19 cellular contexts compared by ENCODE assay signal in genomic region chr17:80191192-80191591, GRCh38. TPM values are rescaled to one million over a fixed set of nuclear protein-coding genes. Genes with fewer than 3 reads are reported as not detected.
A peak's percentile ranks its signal among the peaks of the same experiment; 100 is the strongest.
DNase-seq lines count a peak whose midpoint lies in the region; ATAC-seq, FAIRE-seq and TF ChIP-seq lines count a peak whose summit lies in the region.
"Had no signal": no experiment of that assay in that cellular context is flagged by ENCODE, and none has a peak within 500 bp of the region (broad histone marks: within the 10 kb centered on the region; RNA-seq: fewer than 3 reads in every experiment).

No MANE protein-coding gene starts in this region.

- TF ChIP-seq CTCF in HepG2 (CRISPR knock-in tag; IDR thresholded peaks at IDR 0.05) = peak; percentile 24; the same call in 1 of the 2 replicates
- no peak for TF ChIP-seq CTCF in right lobe of liver (IDR thresholded peaks at IDR 0.05)
- TF ChIP-seq CTCF in WTC11 (IDR thresholded peaks at IDR 0.05) = no peak
- TF ChIP-seq CTCF in transverse colon (IDR thresholded peaks at IDR 0.05) = no peak
- TF ChIP-seq CTCF in esophagus muscularis mucosa (IDR thresholded peaks at IDR 0.05) = no peak

- ATAC-seq in HepG2 (no peak), right lobe of liver (no peak), WTC11 (peak; percentile 80), GM21447 (IDR thresholded peaks at IDR 0.05; ENCODE audit: unreplicated experiment) (no peak)
- ATAC-seq: GM12878 had no signal

- no peaks in the 10 kb centered on the region for H3K36me3 Mint-ChIP-seq in WTC11
- no peaks in the 10 kb centered on the region for H3K36me3 Mint-ChIP-seq in activated T-helper 2 cell treated with anti-CD3 and anti-CD28 coated beads, Interferon-gamma antibody, Interleukin-2, Interleukin-4, amounts not matched to agents 10 μg/mL and 5 μg/mL and 100 μg/mL, durations not matched to agents 14 hours and 24 hours and 36 hours (ENCODE audit: low read depth)

- no peak overlapping the region for H3K4me3 Mint-ChIP-seq in WTC11
- no peak overlapping the region for H3K4me3 Mint-ChIP-seq in activated T-helper 2 cell treated with anti-CD3 and anti-CD28 coated beads, Interferon-gamma antibody, Interleukin-2, Interleukin-4, amounts not matched to agents 10 μg/mL and 5 μg/mL and 100 μg/mL, durations not matched to agents 14 hours and 24 hours and 36 hours (ENCODE audit: low read depth)

- TF ChIP-seq EP300 in HepG2 (IDR thresholded peaks at IDR 0.05; ENCODE audit: low read depth in 2 of 2, low read length in 2 of 2) (no peak), HepG2 (CRISPR knock-in tag; IDR thresholded peaks at IDR 0.05; ENCODE audit: borderline replicate concordance) (no peak), transverse colon (IDR thresholded peaks at IDR 0.05; ENCODE audit: low read depth) (no peak), esophagus muscularis mucosa (IDR thresholded peaks at IDR 0.05) (no peak)

- BruUV-seq in HepG2 (replicated peaks; lab: Mats Ljungman, UMichigan) = no TSS peak

- H3K36me3 ChIP-seq in HepG2 (replicated peaks in 1 of 2; ENCODE audit: control insufficient read depth in 1 of 2, insufficient read depth in 2 of 2, low read length in 2 of 2) = no peaks in the 10 kb centered on the region
- H3K36me3 ChIP-seq in right lobe of liver = no peaks in the 10 kb centered on the region
- no peaks in the 10 kb centered on the region for H3K36me3 ChIP-seq in transverse colon
- H3K36me3 ChIP-seq in esophagus muscularis mucosa = no peaks in the 10 kb centered on the region
- H3K36me3 ChIP-seq: Peyer's patch had no signal

- WGBS in HepG2 (ENCODE audit: low lambda C conversion rate) = 64% methylated on average over 20 of the region's 20 CpGs
- WGBS in right lobe of liver (ENCODE audit: insufficient coverage, low coverage, low lambda C conversion rate, missing lambda C conversion rate) = 100% methylated on average over 2 of the region's 20 CpGs
- WGBS in transverse colon (ENCODE audit: low coverage in 1 of 2), 2 donors = 87% methylated on average over 20 of the region's 20 CpGs; no CpG with 5 or more reads in 1 of the 2 donors
- WGBS in esophagus muscularis mucosa = 84% methylated on average over 10 of the region's 20 CpGs

- peaks cover 43% of the 10 kb centered on the region for H3K4me1 ChIP-seq in HepG2 (ENCODE audit: insufficient read depth, low read length)
- H3K4me1 ChIP-seq in right lobe of liver = no peaks in the 10 kb centered on the region
- H3K4me1 ChIP-seq in transverse colon = peaks cover 0 to 9% (median 8%) of the 10 kb centered on the region in 4 donors
- H3K4me1 ChIP-seq in esophagus muscularis mucosa = peaks cover 7 to 29% (median 22%) of the 10 kb centered on the region in 4 donors
- H3K4me1 ChIP-seq: Peyer's patch had no signal

- no peak overlapping the region for H2AFZ ChIP-seq in HepG2 (ENCODE audit: low read length)

- H3K9me3 ChIP-seq in HepG2 (ENCODE audit: low read length) (no peaks in the 10 kb centered on the region), right lobe of liver (no peaks in the 10 kb centered on the region), transverse colon (no peaks in the 10 kb centered on the region), esophagus muscularis mucosa (no peaks in the 10 kb centered on the region)
- H3K9me3 ChIP-seq: Peyer's patch had no signal

- FAIRE-seq in HepG2 (lab: Jason Lieb, UNC) = no peak
- FAIRE-seq: A204.1, GM12878, GM18507 had no signal

- in situ Hi-C loops in HepG2 (cut with HindIII; ENCODE audit: extremely low pct_ligation_motif_present, low pct_unique_long_range_greater_than_20kb) = no loop called here
- in situ Hi-C loops in transverse colon (cut with MboI; ENCODE audit: low pct_ligation_motif_present in 1 of 4, low pct_unique_long_range_greater_than_20kb in 1 of 4, low sequenced_read_pairs in 3 of 4) = no loop called here

- H3K4me3 ChIP-seq in HepG2 (replicated peaks in 1 of 3; ENCODE audit: insufficient read depth in 1 of 3, low read depth in 2 of 3, low read length in 3 of 3) (no peak overlapping the region), right lobe of liver (no peak overlapping the region), transverse colon (no peak overlapping the region), esophagus muscularis mucosa (no peak overlapping the region)
- H3K4me3 ChIP-seq: GM12878, Peyer's patch had no signal

- H3K4me1 Mint-ChIP-seq in WTC11 = no peaks in the 10 kb centered on the region
- no peaks in the 10 kb centered on the region for H3K4me1 Mint-ChIP-seq in activated T-helper 2 cell treated with anti-CD3 and anti-CD28 coated beads, Interferon-gamma antibody, Interleukin-2, Interleukin-4, amounts not matched to agents 10 μg/mL and 5 μg/mL and 100 μg/mL, durations not matched to agents 14 hours and 24 hours and 36 hours (ENCODE audit: low read depth)

- POLR2A ChIA-PET in HepG2 (lab: Yijun Ruan, JAX) (interaction anchor here (1.4 to 2.6 kb wide), 2 partner anchors 15 to 45 kb away, joined by 3 to 5 read pairs; no protein-coding TSS in a partner anchor), WTC11 (lab: Charles Lee) (no interaction called here)

- no peak overlapping the region for H3K27ac ChIP-seq in HepG2 (ENCODE audit: extremely low read length, insufficient read depth, low read length)
- no peak overlapping the region for H3K27ac ChIP-seq in right lobe of liver
- no peak overlapping the region for H3K27ac ChIP-seq in transverse colon
- H3K27ac ChIP-seq in esophagus muscularis mucosa (replicated peaks in 1 of 4) = no peak overlapping the region
- H3K27ac ChIP-seq: HL-60, Peyer's patch had no signal

- no peak overlapping the region for H3K4me2 ChIP-seq in HepG2 (ENCODE audit: low read depth, low read length)

- no peak for DNase-seq in HepG2 (ENCODE audit: low spot score)
- DNase-seq in right lobe of liver = no peak
- peak; percentile 68 for DNase-seq in WTC11 (ENCODE audit: low spot score)
- DNase-seq in iPS-NIHi11 (ENCODE audit: low spot score) = peak; percentile 61
- DNase-seq in activated T-helper 2 cell treated with anti-CD3 and anti-CD28 coated beads, Interferon-gamma antibody, Interleukin-2, Interleukin-4, amounts not matched to agents 10 μg/mL and 5 μg/mL and 100 μg/mL, durations not matched to agents 14 hours and 24 hours and 36 hours (ENCODE audit: low spot score) = no peak
- DNase-seq in transverse colon = no peak
- DNase-seq in esophagus muscularis mucosa (ENCODE audit: extremely low spot score) = no peak
- DNase-seq: DMS53, KBM-7, NCI-H1048, NCI-H146, NCI-H2107, NCI-H69, Peyer's patch had no signal

- H3K27me3 Mint-ChIP-seq in WTC11 (ENCODE audit: low read depth) = no peaks in the 10 kb centered on the region; the same call in 1 of the 2 replicates
- peaks cover 3% of the 10 kb centered on the region for H3K27me3 Mint-ChIP-seq in activated T-helper 2 cell treated with anti-CD3 and anti-CD28 coated beads, Interferon-gamma antibody, Interleukin-2, Interleukin-4, amounts not matched to agents 10 μg/mL and 5 μg/mL and 100 μg/mL, durations not matched to agents 14 hours and 24 hours and 36 hours (ENCODE audit: low read depth)

- no peak for TF ChIP-seq POLR2A in HepG2 (IDR thresholded peaks at IDR 0.05; ENCODE audit: insufficient read depth in 1 of 2, low read depth in 2 of 2, low read length in 2 of 2)
- TF ChIP-seq POLR2A in right lobe of liver (IDR thresholded peaks at IDR 0.05) = no peak
- TF ChIP-seq POLR2A in transverse colon (IDR thresholded peaks at IDR 0.05) = no peak
- TF ChIP-seq POLR2A in esophagus muscularis mucosa (IDR thresholded peaks at IDR 0.05; ENCODE audit: low read depth) = no peak

- H3K79me2 ChIP-seq in HepG2 (ENCODE audit: insufficient read depth, low read length) = no peaks in the 10 kb centered on the region

- TF ChIP-seq RAD21 in HepG2 (CRISPR knock-in tag; IDR thresholded peaks at IDR 0.05) = no peak

- peak overlapping the region; percentile 87; the same call in 1 of the 2 replicates for H3K27ac Mint-ChIP-seq in WTC11
- no peak overlapping the region for H3K27ac Mint-ChIP-seq in activated T-helper 2 cell treated with anti-CD3 and anti-CD28 coated beads, Interferon-gamma antibody, Interleukin-2, Interleukin-4, amounts not matched to agents 10 μg/mL and 5 μg/mL and 100 μg/mL, durations not matched to agents 14 hours and 24 hours and 36 hours

- CTCF ChIA-PET in HepG2 (lab: Yijun Ruan, JAX; ENCODE audit: low intra/inter-chr PET ratio, low total read pairs) (no interaction called here), WTC11 (lab: Charles Lee) (interaction anchor here (0.6 to 2.8 kb wide), 18 partner anchors 25 to 264 kb away, joined by 3 to 17 read pairs (median 4); partner anchors contain the start of gene GAA)

- intact Hi-C loops in HepG2 (cut with micrococcal nuclease; ENCODE audit: unreplicated experiment) (no loop called here), right lobe of liver (cut with DNase I) (no loop called here), transverse colon (cut with DNase I; ENCODE audit: low total_unique reads) (no loop called here), esophagus muscularis mucosa (cut with DNase I) (no loop called here)
- intact Hi-C loops in activated T-helper 2 cell treated with anti-CD3 and anti-CD28 coated beads, Interferon-gamma antibody, Interleukin-2, Interleukin-4, amounts not matched to agents 10 μg/mL and 5 μg/mL and 100 μg/mL, durations not matched to agents 14 hours and 24 hours and 36 hours (cut with micrococcal nuclease) = no loop called here

- no peak overlapping the region for H3K9ac ChIP-seq in HepG2 (ENCODE audit: insufficient read depth, low read depth, low read length)

- no peaks in the 10 kb centered on the region; the same call in 1 of the 2 replicates for H4K20me1 ChIP-seq in HepG2 (ENCODE audit: insufficient read depth, low read length)

- no peaks in the 10 kb centered on the region for H3K9me3 Mint-ChIP-seq in WTC11
- H3K9me3 Mint-ChIP-seq in activated T-helper 2 cell treated with anti-CD3 and anti-CD28 coated beads, Interferon-gamma antibody, Interleukin-2, Interleukin-4, amounts not matched to agents 10 μg/mL and 5 μg/mL and 100 μg/mL, durations not matched to agents 14 hours and 24 hours and 36 hours = peaks cover 4% of the 10 kb centered on the region

- H3K27me3 ChIP-seq in HepG2 (ENCODE audit: control insufficient read depth in 1 of 2, insufficient read depth in 2 of 2, low read length in 2 of 2) (peaks cover 35 to 91% of the 10 kb centered on the region in 2 experiments), right lobe of liver (no peaks in the 10 kb centered on the region), transverse colon (peaks cover 10% of the 10 kb centered on the region), esophagus muscularis mucosa (peaks cover 0 to 41% (median 2%) of the 10 kb centered on the region in 4 donors)
- H3K27me3 ChIP-seq: Peyer's patch had no signal

RNA-seq across cellular contexts. Expression of gene CARD14, which starts 21.4 kb away (rescaled TPM):
- total RNA-seq in HepG2 (2016; rRNA removed; fragmentation: Illumina TruSeq; extraction: Trizol) = 0.11 TPM in 1 of 2 replicates, not detected in the other
- not detected in 2 replicates for total RNA-seq in HepG2 (2016; cell fraction: cytosol; rRNA removed; fragmentation: Illumina TruSeq; extraction: Trizol; ENCODE audit: low read depth)
- total RNA-seq in HepG2 (2016; cell fraction: insoluble cytoplasmic fraction; rRNA removed; fragmentation: Illumina TruSeq; extraction: Trizol) = 0.06 TPM in 1 of 2 replicates, not detected in the other
- not detected in 2 replicates for total RNA-seq in HepG2 (2016; cell fraction: membrane; rRNA removed; fragmentation: Illumina TruSeq; extraction: Trizol)
- total RNA-seq in HepG2 (2016; cell fraction: nucleus; rRNA removed; fragmentation: Illumina TruSeq; extraction: Trizol) = not detected in 2 replicates
- polyA plus RNA-seq in HepG2 (2011; rRNA removed) = 0.03 TPM in 1 of 2 replicates, not detected in the other
- polyA plus RNA-seq in HepG2 (2011; cell fraction: cytosol; rRNA removed) = not detected in 2 replicates
- polyA plus RNA-seq in HepG2 (2011; cell fraction: nucleus; rRNA removed) = 0.05 and 0.11 TPM in 2 replicates
- 0.16 and 0.19 TPM in 2 replicates for polyA plus RNA-seq in HepG2 (2012)
- not detected in 2 replicates for polyA plus RNA-seq in HepG2 (2016; cell fraction: cytosol; fragmentation: Illumina TruSeq; extraction: Trizol; ENCODE audit: low read depth)
- not detected in 2 replicates for polyA plus RNA-seq in HepG2 (2016; cell fraction: insoluble cytoplasmic fraction; fragmentation: Illumina TruSeq; extraction: Trizol; ENCODE audit: low read depth)
- not detected in 2 replicates for polyA plus RNA-seq in HepG2 (2016; cell fraction: membrane; fragmentation: Illumina TruSeq; extraction: Trizol; ENCODE audit: low read depth)
- 0.21 TPM in 1 of 2 replicates, not detected in the other for polyA plus RNA-seq in HepG2 (2016; cell fraction: nucleus; fragmentation: Illumina TruSeq; extraction: Trizol; ENCODE audit: insufficient read depth, low read depth)
- polyA minus RNA-seq in HepG2 (2011; rRNA and poly(A)+ RNA removed; ENCODE audit: low replicate concordance) = 0.22 and 5.5 TPM in 2 replicates
- polyA minus RNA-seq in HepG2 (2011; cell fraction: cytosol; rRNA and poly(A)+ RNA removed) = not detected in 2 replicates
- polyA minus RNA-seq in HepG2 (2011; cell fraction: nucleus; rRNA and poly(A)+ RNA removed) = not detected in 2 replicates
- total RNA-seq in right lobe of liver = under 1 TPM in 3 of 6 experiments, not detected in 3; 0.20 to 0.29 (median 0.22) TPM
- total RNA-seq in WTC11 (2021) = 0.18 to 0.83 TPM (median 0.25 TPM) in 3 replicates
- total RNA-seq in activated T-helper 2 cell treated with anti-CD3 and anti-CD28 coated beads, Interferon-gamma antibody, Interleukin-2, Interleukin-4, amounts not matched to agents 10 μg/mL and 5 μg/mL and 100 μg/mL, durations not matched to agents 14 hours and 24 hours and 36 hours = not detected in 2 replicates
- total RNA-seq in transverse colon = under 1 TPM in 3 of 4 donors, not detected in 1; 0.14 to 0.75 (median 0.48) TPM
- total RNA-seq in esophagus muscularis mucosa = under 1 TPM in 3 of 4 donors, not detected in 1; 0.23 to 0.33 (median 0.32) TPM
- total RNA-seq: GM12878 had no signal

RNA-seq across cellular contexts. Expression of gene SGSH, which starts 28.9 kb away (rescaled TPM):
- 5.5 and 12.2 TPM in 2 replicates for total RNA-seq in HepG2 (2016; rRNA removed; fragmentation: Illumina TruSeq; extraction: Trizol)
- total RNA-seq in HepG2 (2016; cell fraction: cytosol; rRNA removed; fragmentation: Illumina TruSeq; extraction: Trizol; ENCODE audit: low read depth) = 4.0 and 6.2 TPM in 2 replicates
- total RNA-seq in HepG2 (2016; cell fraction: insoluble cytoplasmic fraction; rRNA removed; fragmentation: Illumina TruSeq; extraction: Trizol) = 4.5 and 13.3 TPM in 2 replicates
- total RNA-seq in HepG2 (2016; cell fraction: membrane; rRNA removed; fragmentation: Illumina TruSeq; extraction: Trizol) = 6.1 and 6.4 TPM in 2 replicates
- 18.5 and 23.9 TPM in 2 replicates for total RNA-seq in HepG2 (2016; cell fraction: nucleus; rRNA removed; fragmentation: Illumina TruSeq; extraction: Trizol)
- 17.6 and 23.9 TPM in 2 replicates for polyA plus RNA-seq in HepG2 (2011; rRNA removed)
- 13.7 and 17.1 TPM in 2 replicates for polyA plus RNA-seq in HepG2 (2011; cell fraction: cytosol; rRNA removed)
- polyA plus RNA-seq in HepG2 (2011; cell fraction: nucleus; rRNA removed) = 145 and 163 TPM in 2 replicates
- polyA plus RNA-seq in HepG2 (2012) = 21.6 and 30.9 TPM in 2 replicates
- polyA plus RNA-seq in HepG2 (2016; cell fraction: cytosol; fragmentation: Illumina TruSeq; extraction: Trizol; ENCODE audit: low read depth) = 3.7 and 4.2 TPM in 2 replicates
- polyA plus RNA-seq in HepG2 (2016; cell fraction: insoluble cytoplasmic fraction; fragmentation: Illumina TruSeq; extraction: Trizol; ENCODE audit: low read depth) = 7.1 and 11.5 TPM in 2 replicates
- 7.0 and 7.3 TPM in 2 replicates for polyA plus RNA-seq in HepG2 (2016; cell fraction: membrane; fragmentation: Illumina TruSeq; extraction: Trizol; ENCODE audit: low read depth)
- 81.4 and 86.8 TPM in 2 replicates for polyA plus RNA-seq in HepG2 (2016; cell fraction: nucleus; fragmentation: Illumina TruSeq; extraction: Trizol; ENCODE audit: insufficient read depth, low read depth)
- 15.4 and 23.1 TPM in 2 replicates for polyA minus RNA-seq in HepG2 (2011; rRNA and poly(A)+ RNA removed; ENCODE audit: low replicate concordance)
- polyA minus RNA-seq in HepG2 (2011; cell fraction: cytosol; rRNA and poly(A)+ RNA removed) = 15.4 and 18.7 TPM in 2 replicates
- polyA minus RNA-seq in HepG2 (2011; cell fraction: nucleus; rRNA and poly(A)+ RNA removed) = 34.1 and 36.2 TPM in 2 replicates
- 10 to 100 TPM in 5 of 6 experiments, 1 to 10 TPM in 1; 9.7 to 23.5 (median 15.7) TPM for total RNA-seq in right lobe of liver
- 22.0 to 27.7 TPM (median 22.0 TPM) in 3 replicates for total RNA-seq in WTC11 (2021)
- 25.5 and 29.0 TPM in 2 replicates for total RNA-seq in activated T-helper 2 cell treated with anti-CD3 and anti-CD28 coated beads, Interferon-gamma antibody, Interleukin-2, Interleukin-4, amounts not matched to agents 10 μg/mL and 5 μg/mL and 100 μg/mL, durations not matched to agents 14 hours and 24 hours and 36 hours
- total RNA-seq in transverse colon = 10 to 100 TPM; 26.2 to 66.2 (median 39.9) TPM
- total RNA-seq in esophagus muscularis mucosa = 10 to 100 TPM; 12.9 to 24.4 (median 21.3) TPM

RNA-seq across cellular contexts. Expression of gene SLC26A11, which starts 29.0 kb away (rescaled TPM):
- total RNA-seq in HepG2 (2016; rRNA removed; fragmentation: Illumina TruSeq; extraction: Trizol) (3.1 and 8.7 TPM in 2 replicates), right lobe of liver (1 to 10 TPM; 5.8 to 9.8 (median 6.5) TPM), WTC11 (2021) (19.1 to 26.4 TPM (median 23.5 TPM) in 3 replicates), transverse colon (10 to 100 TPM; 13.2 to 24.7 (median 17.0) TPM), esophagus muscularis mucosa (10 to 100 TPM; 11.3 to 13.8 (median 12.7) TPM)
- 3.2 and 3.4 TPM in 2 replicates for total RNA-seq in HepG2 (2016; cell fraction: cytosol; rRNA removed; fragmentation: Illumina TruSeq; extraction: Trizol; ENCODE audit: low read depth)
- total RNA-seq in HepG2 (2016; cell fraction: insoluble cytoplasmic fraction; rRNA removed; fragmentation: Illumina TruSeq; extraction: Trizol) = 3.5 and 11.2 TPM in 2 replicates
- 3.1 and 3.2 TPM in 2 replicates for total RNA-seq in HepG2 (2016; cell fraction: membrane; rRNA removed; fragmentation: Illumina TruSeq; extraction: Trizol)
- 12.9 and 13.6 TPM in 2 replicates for total RNA-seq in HepG2 (2016; cell fraction: nucleus; rRNA removed; fragmentation: Illumina TruSeq; extraction: Trizol)
- polyA plus RNA-seq in HepG2 (2011; rRNA removed) = 13.2 and 21.1 TPM in 2 replicates
- 5.5 and 7.6 TPM in 2 replicates for polyA plus RNA-seq in HepG2 (2011; cell fraction: cytosol; rRNA removed)
- polyA plus RNA-seq in HepG2 (2011; cell fraction: nucleus; rRNA removed) = 121 and 146 TPM in 2 replicates
- polyA plus RNA-seq in HepG2 (2012) = 7.0 and 18.5 TPM in 2 replicates
- 0.73 and 1.0 TPM in 2 replicates for polyA plus RNA-seq in HepG2 (2016; cell fraction: cytosol; fragmentation: Illumina TruSeq; extraction: Trizol; ENCODE audit: low read depth)
- polyA plus RNA-seq in HepG2 (2016; cell fraction: insoluble cytoplasmic fraction; fragmentation: Illumina TruSeq; extraction: Trizol; ENCODE audit: low read depth) = 2.8 and 4.4 TPM in 2 replicates
- polyA plus RNA-seq in HepG2 (2016; cell fraction: membrane; fragmentation: Illumina TruSeq; extraction: Trizol; ENCODE audit: low read depth) = 1.4 and 2.3 TPM in 2 replicates
- 29.5 and 32.2 TPM in 2 replicates for polyA plus RNA-seq in HepG2 (2016; cell fraction: nucleus; fragmentation: Illumina TruSeq; extraction: Trizol; ENCODE audit: insufficient read depth, low read depth)
- polyA minus RNA-seq in HepG2 (2011; rRNA and poly(A)+ RNA removed; ENCODE audit: low replicate concordance) = 7.7 and 20.5 TPM in 2 replicates
- polyA minus RNA-seq in HepG2 (2011; cell fraction: cytosol; rRNA and poly(A)+ RNA removed) = 5.6 and 11.8 TPM in 2 replicates
- polyA minus RNA-seq in HepG2 (2011; cell fraction: nucleus; rRNA and poly(A)+ RNA removed) = 22.4 and 23.0 TPM in 2 replicates
- 9.7 TPM in 2 replicates for total RNA-seq in activated T-helper 2 cell treated with anti-CD3 and anti-CD28 coated beads, Interferon-gamma antibody, Interleukin-2, Interleukin-4, amounts not matched to agents 10 μg/mL and 5 μg/mL and 100 μg/mL, durations not matched to agents 14 hours and 24 hours and 36 hours

RNA-seq across cellular contexts. Expression of gene EIF4A3, which starts 44.3 kb away (rescaled TPM):
- total RNA-seq in HepG2 (2016; rRNA removed; fragmentation: Illumina TruSeq; extraction: Trizol) (187 and 239 TPM in 2 replicates), right lobe of liver (10 to 100 TPM; 21.6 to 41.7 (median 32.2) TPM), WTC11 (2021) (142 to 160 TPM (median 142 TPM) in 3 replicates), transverse colon (10 to 100 TPM; 37.0 to 74.5 (median 55.8) TPM), esophagus muscularis mucosa (10 to 100 TPM; 31.0 to 61.0 (median 39.8) TPM)
- total RNA-seq in HepG2 (2016; cell fraction: cytosol; rRNA removed; fragmentation: Illumina TruSeq; extraction: Trizol; ENCODE audit: low read depth) = 22.3 and 28.3 TPM in 2 replicates
- total RNA-seq in HepG2 (2016; cell fraction: insoluble cytoplasmic fraction; rRNA removed; fragmentation: Illumina TruSeq; extraction: Trizol) = 185 and 243 TPM in 2 replicates
- 36.4 and 40.0 TPM in 2 replicates for total RNA-seq in HepG2 (2016; cell fraction: membrane; rRNA removed; fragmentation: Illumina TruSeq; extraction: Trizol)
- 83.4 and 83.5 TPM in 2 replicates for total RNA-seq in HepG2 (2016; cell fraction: nucleus; rRNA removed; fragmentation: Illumina TruSeq; extraction: Trizol)
- 121 and 145 TPM in 2 replicates for polyA plus RNA-seq in HepG2 (2011; rRNA removed)
- polyA plus RNA-seq in HepG2 (2011; cell fraction: cytosol; rRNA removed) = 103 and 117 TPM in 2 replicates
- polyA plus RNA-seq in HepG2 (2011; cell fraction: nucleus; rRNA removed) = 77.0 and 103 TPM in 2 replicates
- 104 and 124 TPM in 2 replicates for polyA plus RNA-seq in HepG2 (2012)
- polyA plus RNA-seq in HepG2 (2016; cell fraction: cytosol; fragmentation: Illumina TruSeq; extraction: Trizol; ENCODE audit: low read depth) = 8.3 and 9.0 TPM in 2 replicates
- polyA plus RNA-seq in HepG2 (2016; cell fraction: insoluble cytoplasmic fraction; fragmentation: Illumina TruSeq; extraction: Trizol; ENCODE audit: low read depth) = 233 and 236 TPM in 2 replicates
- polyA plus RNA-seq in HepG2 (2016; cell fraction: membrane; fragmentation: Illumina TruSeq; extraction: Trizol; ENCODE audit: low read depth) = 19.8 and 20.6 TPM in 2 replicates
- 120 and 131 TPM in 2 replicates for polyA plus RNA-seq in HepG2 (2016; cell fraction: nucleus; fragmentation: Illumina TruSeq; extraction: Trizol; ENCODE audit: insufficient read depth, low read depth)
- 54.2 and 110 TPM in 2 replicates for polyA minus RNA-seq in HepG2 (2011; rRNA and poly(A)+ RNA removed; ENCODE audit: low replicate concordance)
- 55.3 and 55.4 TPM in 2 replicates for polyA minus RNA-seq in HepG2 (2011; cell fraction: cytosol; rRNA and poly(A)+ RNA removed)
- polyA minus RNA-seq in HepG2 (2011; cell fraction: nucleus; rRNA and poly(A)+ RNA removed) = 61.8 and 65.1 TPM in 2 replicates
- 167 and 169 TPM in 2 replicates for total RNA-seq in activated T-helper 2 cell treated with anti-CD3 and anti-CD28 coated beads, Interferon-gamma antibody, Interleukin-2, Interleukin-4, amounts not matched to agents 10 μg/mL and 5 μg/mL and 100 μg/mL, durations not matched to agents 14 hours and 24 hours and 36 hours

Comparison
In these comparisons a context has a peak if more than half of its experiments do, and no peak if none do; other contexts are left out.
1. DNase-seq: peak in WTC11 (single experiment) and iPS-NIHi11 (single experiment); none in HepG2 (single experiment), right lobe of liver (0 of 3), activated T-helper 2 cell treated with anti-CD3 and anti-CD28 coated beads, Interferon-gamma antibody, Interleukin-2, Interleukin-4, amounts not matched to agents 10 μg/mL and 5 μg/mL and 100 μg/mL, durations not matched to agents 14 hours and 24 hours and 36 hours (single experiment), transverse colon (single experiment) and esophagus muscularis mucosa (single experiment).
2. Of the 50 proteins assayed by ChIP-seq in both HepG2 and WTC11: peak only in HepG2: CTCF; only in WTC11: MAX, RELA and USF2; in both: none; in neither: 46.